In genomic region chr1:22637952-22638445, GRCh38 we compare ENCODE assay signal across 19 cellular contexts. TPM values are rescaled to one million over a fixed set of nuclear protein-coding genes. Genes with fewer than 3 reads are reported as not detected.
DNase-seq lines count a peak whose midpoint lies in the region; ATAC-seq, FAIRE-seq and TF ChIP-seq lines count a peak whose summit lies in the region.
"Had no signal": no experiment of that assay in that cellular context is flagged by ENCODE, and none has a peak within 500 bp of the region (broad histone marks: within the 10 kb centered on the region; RNA-seq: fewer than 3 reads in every experiment).

No MANE protein-coding gene starts in this region.

- no peak overlapping the region for H3K27ac Mint-ChIP-seq in stimulated activated naive B cell treated with anti-CD40 and anti-IgM and Interleukin-4, amounts not matched to agents 10 μg/mL and 1 μg/mL and 100 μg/mL, for 72 hours
- H3K27ac Mint-ChIP-seq in activated T-helper 17 cell treated with anti-CD3 and anti-CD28 coated beads, Interleukin-2, amount 50 U/mL, for 72 hours = no peak overlapping the region

- no peaks in the 10 kb centered on the region for H3K27me3 ChIP-seq in BLaER1 treated with 17β-estradiol and CSF1 and Interleukin-3, amounts not matched to agents 10 nM and 100 nM
- H3K27me3 ChIP-seq in K562 (ENCODE audit: control insufficient read depth in 2 of 2, insufficient read depth in 2 of 2, low read length in 2 of 2) (peaks cover 4 to 37% of the 10 kb centered on the region in 2 experiments; a peak in 3 of 5 replicates), lower lobe of right lung (ENCODE audit: low read depth) (peaks cover 25% of the 10 kb centered on the region), suprapubic skin (peaks cover 42% of the 10 kb centered on the region)
- H3K27me3 ChIP-seq: Peyer's patch had no signal

- H3K27me3 Mint-ChIP-seq in stimulated activated naive B cell treated with anti-CD40 and anti-IgM and Interleukin-4, amounts not matched to agents 10 μg/mL and 1 μg/mL and 100 μg/mL, for 72 hours = peaks cover 40 to 43% of the 10 kb centered on the region in 2 donors
- peaks cover 13% of the 10 kb centered on the region for H3K27me3 Mint-ChIP-seq in activated T-helper 17 cell treated with anti-CD3 and anti-CD28 coated beads, Interleukin-2, amount 50 U/mL, for 72 hours

- DNase-seq in K562 (ENCODE audit: extremely low read depth in 1 of 4, low spot score in 3 of 4) (no peak), lower lobe of right lung (no peak), suprapubic skin (ENCODE audit: low spot score in 2 of 2) (no peak), amniotic stem cell (lab: John Stamatoyannopoulos, UW) (no peak)
- DNase-seq in stimulated activated naive B cell treated with anti-CD40 and anti-IgM and Interleukin-4, amounts not matched to agents 10 μg/mL and 1 μg/mL and 100 μg/mL, for 72 hours = no peak
- DNase-seq: AML-193; DMS79 treated with DMSO at 0.1 percent for 48 hours; KG1; NCI-H1105 treated with DMSO at 0.1 percent for 48 hours; NCI-H1694; NCI-H2081 treated with DMSO at 0.1 percent for 48 hours; NCI-H446 treated with DMSO at 0.1 percent for 48 hours; NK-92 treated with Interleukin-12 subunit alpha and Interleukin-12 subunit beta, amount 100 ng/mL, for 24 hours; Peyer's patch had no signal

- TF ChIP-seq RAD21 in K562 (CRISPR knock-in tag; conservative IDR thresholded peaks at IDR 0.05 in 1 of 2, IDR thresholded peaks at IDR 0.05 in 1 of 2) = no peak

- H2AFZ ChIP-seq in K562 (ENCODE audit: low read depth, low read length) = no peak overlapping the region

- peaks cover 0 to 21% (median 0%) of the 10 kb centered on the region in 11 experiments; a peak in 6 of 22 replicates for H4K20me1 ChIP-seq in BLaER1 treated with 17β-estradiol and CSF1 and Interleukin-3, amounts not matched to agents 10 nM and 100 nM
- H4K20me1 ChIP-seq in K562 (replicated peaks; ENCODE audit: control insufficient read depth, insufficient read depth, low read length) = peaks cover 28% of the 10 kb centered on the region

- ATAC-seq in K562 (no peak), lower lobe of right lung (no peak), GM21360 (IDR thresholded peaks at IDR 0.05; ENCODE audit: unreplicated experiment) (no peak)
- no peak for ATAC-seq in stimulated activated naive B cell treated with anti-CD40 and anti-IgM and Interleukin-4, amounts not matched to agents 10 μg/mL and 1 μg/mL and 100 μg/mL, for 72 hours (replicated peaks)
- ATAC-seq in activated T-helper 17 cell treated with anti-CD3 and anti-CD28 coated beads, Interleukin-2, amount 50 U/mL, for 72 hours (replicated peaks) = no peak

- BruUV-seq in K562 (replicated peaks; lab: Mats Ljungman, UMichigan) = no TSS peak

- FAIRE-seq in K562 (lab: Jason Lieb, UNC) = no peak

- TF ChIP-seq EP300 in K562 (IDR thresholded peaks at IDR 0.05; ENCODE audit: low read length) (no peak), suprapubic skin (IDR thresholded peaks at IDR 0.05) (no peak)

- H3K9me1 ChIP-seq in K562 (ENCODE audit: control insufficient read depth, insufficient read depth, low read length) = no peaks in the 10 kb centered on the region

- TF ChIP-seq CTCF in K562 (IDR thresholded peaks at IDR 0.05 in 2 of 3, conservative IDR thresholded peaks at IDR 0.05 in 1 of 3; ENCODE audit: insufficient read depth in 2 of 3, low read depth in 1 of 3, low read length in 3 of 3) = no peak
- TF ChIP-seq CTCF in lower lobe of right lung (IDR thresholded peaks at IDR 0.05) = no peak
- TF ChIP-seq CTCF in suprapubic skin (IDR thresholded peaks at IDR 0.05) = no peak

- H3K27ac ChIP-seq in BLaER1 treated with 17β-estradiol and CSF1 and Interleukin-3, amounts not matched to agents 10 nM and 100 nM = peak overlapping the region in 6 of 11 experiments; percentile 3 to 77 (median 48); a peak in 8 of 22 replicates
- H3K27ac ChIP-seq in K562 (ENCODE audit: extremely low read depth, low read depth, low read length) = no peak overlapping the region
- peak overlapping the region; percentile 60 for H3K27ac ChIP-seq in lower lobe of right lung
- no peak overlapping the region for H3K27ac ChIP-seq in suprapubic skin

- peaks cover 0 to 19% (median 16%) of the 10 kb centered on the region in 11 experiments; a peak in 20 of 22 replicates for H3K9me3 ChIP-seq in BLaER1 treated with 17β-estradiol and CSF1 and Interleukin-3, amounts not matched to agents 10 nM and 100 nM (replicated peaks in 1 of 11)
- no peaks in the 10 kb centered on the region for H3K9me3 ChIP-seq in K562 (replicated peaks; ENCODE audit: control insufficient read depth, insufficient read depth, low read depth, low read length)
- no peaks in the 10 kb centered on the region for H3K9me3 ChIP-seq in lower lobe of right lung
- H3K9me3 ChIP-seq in suprapubic skin = no peaks in the 10 kb centered on the region
- H3K9me3 ChIP-seq: HAP-1, Peyer's patch had no signal

- peaks cover 58 to 100% (median 69%) of the 10 kb centered on the region in 10 experiments for H3K4me1 ChIP-seq in BLaER1 treated with 17β-estradiol and CSF1 and Interleukin-3, amounts not matched to agents 10 nM and 100 nM
- peaks cover 0 to 10% of the 10 kb centered on the region in 2 experiments; a peak in 3 of 5 replicates for H3K4me1 ChIP-seq in K562 (replicated peaks in 1 of 2; ENCODE audit: control insufficient read depth in 2 of 2, insufficient read depth in 2 of 2, low read length in 2 of 2)
- peaks cover 4% of the 10 kb centered on the region for H3K4me1 ChIP-seq in lower lobe of right lung
- peaks cover 5% of the 10 kb centered on the region for H3K4me1 ChIP-seq in suprapubic skin
- H3K4me1 ChIP-seq: HAP-1, Peyer's patch had no signal

- H3K79me2 ChIP-seq in K562 (ENCODE audit: control insufficient read depth, insufficient read depth, low read length) = no peaks in the 10 kb centered on the region

- CTCF ChIA-PET in K562 (lab: Yijun Ruan, JAX; ENCODE audit: low intra/inter-chr PET ratio) = no interaction called here

- H3K36me3 ChIP-seq in BLaER1 treated with 17β-estradiol and CSF1 and Interleukin-3, amounts not matched to agents 10 nM and 100 nM = peaks cover 0 to 52% (median 0%) of the 10 kb centered on the region in 11 experiments; a peak in 6 of 22 replicates
- H3K36me3 ChIP-seq in K562 (ENCODE audit: control insufficient read depth, insufficient read depth, low read length) (no peaks in the 10 kb centered on the region), lower lobe of right lung (no peaks in the 10 kb centered on the region), suprapubic skin (no peaks in the 10 kb centered on the region)
- H3K36me3 ChIP-seq: HAP-1, Peyer's patch had no signal

- no peaks in the 10 kb centered on the region for H3K36me3 Mint-ChIP-seq in stimulated activated naive B cell treated with anti-CD40 and anti-IgM and Interleukin-4, amounts not matched to agents 10 μg/mL and 1 μg/mL and 100 μg/mL, for 72 hours
- H3K36me3 Mint-ChIP-seq in activated T-helper 17 cell treated with anti-CD3 and anti-CD28 coated beads, Interleukin-2, amount 50 U/mL, for 72 hours (ENCODE audit: low read depth) = no peaks in the 10 kb centered on the region

- no peak overlapping the region for H3K4me3 Mint-ChIP-seq in stimulated activated naive B cell treated with anti-CD40 and anti-IgM and Interleukin-4, amounts not matched to agents 10 μg/mL and 1 μg/mL and 100 μg/mL, for 72 hours
- no peak overlapping the region for H3K4me3 Mint-ChIP-seq in activated T-helper 17 cell treated with anti-CD3 and anti-CD28 coated beads, Interleukin-2, amount 50 U/mL, for 72 hours

- POLR2A ChIA-PET in K562 (lab: Yijun Ruan, JAX) = no interaction called here

- H3K9ac ChIP-seq in BLaER1 treated with 17β-estradiol and CSF1 and Interleukin-3, amounts not matched to agents 10 nM and 100 nM = peak overlapping the region in 4 of 11 experiments; percentile 1 to 88 (median 74); a peak in 6 of 22 replicates
- H3K9ac ChIP-seq in K562 (ENCODE audit: insufficient read depth in 1 of 2, low read depth in 2 of 2, low read length in 2 of 2) = no peak overlapping the region

- intact Hi-C loops in K562 (cut with micrococcal nuclease) (no loop called here), lower lobe of right lung (cut with DNase I) (no loop called here)

- no peak for TF ChIP-seq POLR2A in K562 (conservative IDR thresholded peaks at IDR 0.05)
- no peak for TF ChIP-seq POLR2A in suprapubic skin (IDR thresholded peaks at IDR 0.05)

- in situ Hi-C loops in K562 (cut with MboI) = no loop called here

- peaks cover 5% of the 10 kb centered on the region in 2 donors for H3K4me1 Mint-ChIP-seq in stimulated activated naive B cell treated with anti-CD40 and anti-IgM and Interleukin-4, amounts not matched to agents 10 μg/mL and 1 μg/mL and 100 μg/mL, for 72 hours
- no peaks in the 10 kb centered on the region for H3K4me1 Mint-ChIP-seq in activated T-helper 17 cell treated with anti-CD3 and anti-CD28 coated beads, Interleukin-2, amount 50 U/mL, for 72 hours

- whole genome bisulfite sequencing in K562 (ENCODE audit: insufficient coverage, low coverage, missing lambda C conversion rate) = 3% methylated on average over 2 of the region's 2 CpGs
- 65% methylated on average over 2 of the region's 2 CpGs for WGBS in suprapubic skin

- peak overlapping the region; percentile 47 to 100 (median 77); a peak in 15 of 22 replicates for H3K4me2 ChIP-seq in BLaER1 treated with 17β-estradiol and CSF1 and Interleukin-3, amounts not matched to agents 10 nM and 100 nM
- no peak overlapping the region for H3K4me2 ChIP-seq in K562 (ENCODE audit: insufficient read depth, low read length)

- no peaks in the 10 kb centered on the region for H3K9me3 Mint-ChIP-seq in stimulated activated naive B cell treated with anti-CD40 and anti-IgM and Interleukin-4, amounts not matched to agents 10 μg/mL and 1 μg/mL and 100 μg/mL, for 72 hours
- H3K9me3 Mint-ChIP-seq in activated T-helper 17 cell treated with anti-CD3 and anti-CD28 coated beads, Interleukin-2, amount 50 U/mL, for 72 hours = no peaks in the 10 kb centered on the region

- peak overlapping the region in 4 of 10 experiments; percentile 57 to 90 (median 76); a peak in 6 of 20 replicates for H3K4me3 ChIP-seq in BLaER1 treated with 17β-estradiol and CSF1 and Interleukin-3, amounts not matched to agents 10 nM and 100 nM
- H3K4me3 ChIP-seq in K562 (no peak overlapping the region), lower lobe of right lung (peak overlapping the region; percentile 46), suprapubic skin (peak overlapping the region; percentile 28)
- H3K4me3 ChIP-seq: HAP-1 had no signal

RNA-seq across cellular contexts. Expression of gene C1QA, which starts 1.6 kb away (rescaled TPM):
- total RNA-seq in K562 (2011; cell fraction: chromatin; rRNA removed; ENCODE audit: low replicate concordance) = not detected in 2 replicates
- not detected in 2 replicates for total RNA-seq in K562 (2011; cell fraction: nucleolus; rRNA removed)
- not detected in 2 replicates for total RNA-seq in K562 (2011; cell fraction: nucleoplasm; rRNA removed)
- total RNA-seq in K562 (2014; rRNA removed) = not detected in 2 replicates
- not detected in 2 replicates for total RNA-seq in K562 (2014; rRNA removed; fragmentation: Illumina TruSeq; extraction: Trizol)
- total RNA-seq in K562 (2015; rRNA removed; fragmentation: Illumina TruSeq; extraction: Trizol) = not detected in 2 replicates
- total RNA-seq in K562 (2021) = 0.71 and 0.94 TPM in 2 replicates
- polyA plus RNA-seq in K562 (2011; rRNA removed) = not detected in 2 replicates
- not detected in 2 replicates for polyA plus RNA-seq in K562 (2011; cell fraction: cytosol; rRNA removed)
- polyA plus RNA-seq in K562 (2011; cell fraction: nucleus; rRNA removed) = not detected in 2 replicates
- not detected in 2 replicates for polyA plus RNA-seq in K562 (2012)
- polyA plus RNA-seq in K562 (2014; fragmentation: Illumina TruSeq; extraction: Trizol) = not detected in 2 replicates
- not detected for polyA plus RNA-seq in K562 (2014; fragmentation: Nextera tagmentation; extraction: Ambion mirVana)
- not detected in 2 replicates for polyA plus RNA-seq in K562 (2014; rRNA removed)
- not detected in 2 replicates for polyA minus RNA-seq in K562 (2011; rRNA and poly(A)+ RNA removed)
- not detected in 2 replicates for polyA minus RNA-seq in K562 (2011; cell fraction: cytosol; rRNA and poly(A)+ RNA removed)
- polyA minus RNA-seq in K562 (2011; cell fraction: nucleus; rRNA and poly(A)+ RNA removed) = not detected in 2 replicates
- total RNA-seq in lower lobe of right lung = 935 TPM
- 10 to 100 TPM in 2 of 4 donors, 1 to 10 TPM in 2; 7.2 to 24.3 (median 16.4) TPM for total RNA-seq in suprapubic skin
- not detected for total RNA-seq in activated T-helper 17 cell treated with anti-CD3 and anti-CD28 coated beads, Interleukin-2, amount 50 U/mL, for 72 hours
- total RNA-seq: SK-MEL-5 had no signal

RNA-seq across cellular contexts. Expression of gene C1QC, which starts 5.4 kb away (rescaled TPM):
- not detected in 2 replicates for total RNA-seq in K562 (2011; cell fraction: chromatin; rRNA removed; ENCODE audit: low replicate concordance)
- total RNA-seq in K562 (2011; cell fraction: nucleolus; rRNA removed) = not detected in 2 replicates
- total RNA-seq in K562 (2011; cell fraction: nucleoplasm; rRNA removed) = not detected in 2 replicates
- total RNA-seq in K562 (2014; rRNA removed) (not detected in 2 replicates), K562 (2014; rRNA removed; fragmentation: Illumina TruSeq; extraction: Trizol) (not detected in 2 replicates), K562 (2015; rRNA removed; fragmentation: Illumina TruSeq; extraction: Trizol) (not detected in 2 replicates), K562 (2021) (0.47 and 0.69 TPM in 2 replicates), lower lobe of right lung (800 TPM), suprapubic skin (10 to 100 TPM in 3 of 4 donors, 1 to 10 TPM in 1; 6.5 to 31.9 (median 20.4) TPM)
- polyA plus RNA-seq in K562 (2011; rRNA removed) (not detected in 2 replicates), K562 (2014; fragmentation: Illumina TruSeq; extraction: Trizol) (not detected in 2 replicates), K562 (2014; fragmentation: Nextera tagmentation; extraction: Ambion mirVana) (not detected), K562 (2014; rRNA removed) (not detected in 2 replicates)
- polyA plus RNA-seq in K562 (2011; cell fraction: cytosol; rRNA removed) = not detected in 2 replicates
- polyA plus RNA-seq in K562 (2011; cell fraction: nucleus; rRNA removed) = not detected in 2 replicates
- not detected in 2 replicates for polyA plus RNA-seq in K562 (2012)
- polyA minus RNA-seq in K562 (2011; rRNA and poly(A)+ RNA removed) = not detected in 2 replicates
- polyA minus RNA-seq in K562 (2011; cell fraction: cytosol; rRNA and poly(A)+ RNA removed) = not detected in 2 replicates
- polyA minus RNA-seq in K562 (2011; cell fraction: nucleus; rRNA and poly(A)+ RNA removed) = not detected in 2 replicates
- total RNA-seq in activated T-helper 17 cell treated with anti-CD3 and anti-CD28 coated beads, Interleukin-2, amount 50 U/mL, for 72 hours = not detected
- total RNA-seq: SK-MEL-5 had no signal

RNA-seq across cellular contexts. Expression of gene C1QB, which starts 15.0 kb away (rescaled TPM):
- not detected in 2 replicates for total RNA-seq in K562 (2011; cell fraction: chromatin; rRNA removed; ENCODE audit: low replicate concordance)
- not detected in 2 replicates for total RNA-seq in K562 (2011; cell fraction: nucleolus; rRNA removed)
- total RNA-seq in K562 (2011; cell fraction: nucleoplasm; rRNA removed) = not detected in 2 replicates
- total RNA-seq in K562 (2014; rRNA removed) (not detected in 2 replicates), K562 (2014; rRNA removed; fragmentation: Illumina TruSeq; extraction: Trizol) (not detected in 2 replicates), K562 (2015; rRNA removed; fragmentation: Illumina TruSeq; extraction: Trizol) (not detected in 2 replicates), K562 (2021) (0.51 and 0.55 TPM in 2 replicates), lower lobe of right lung (1,524 TPM), suprapubic skin (10 to 100 TPM; 14.5 to 71.5 (median 33.0) TPM)
- polyA plus RNA-seq in K562 (2011; rRNA removed) (not detected in 2 replicates), K562 (2014; fragmentation: Illumina TruSeq; extraction: Trizol) (not detected in 2 replicates), K562 (2014; fragmentation: Nextera tagmentation; extraction: Ambion mirVana) (not detected), K562 (2014; rRNA removed) (not detected in 2 replicates)
- not detected in 2 replicates for polyA plus RNA-seq in K562 (2011; cell fraction: cytosol; rRNA removed)
- not detected in 2 replicates for polyA plus RNA-seq in K562 (2011; cell fraction: nucleus; rRNA removed)
- polyA plus RNA-seq in K562 (2012) = not detected in 2 replicates
- not detected in 2 replicates for polyA minus RNA-seq in K562 (2011; rRNA and poly(A)+ RNA removed)
- polyA minus RNA-seq in K562 (2011; cell fraction: cytosol; rRNA and poly(A)+ RNA removed) = not detected in 2 replicates
- polyA minus RNA-seq in K562 (2011; cell fraction: nucleus; rRNA and poly(A)+ RNA removed) = not detected in 2 replicates
- total RNA-seq in activated T-helper 17 cell treated with anti-CD3 and anti-CD28 coated beads, Interleukin-2, amount 50 U/mL, for 72 hours = not detected
- total RNA-seq: SK-MEL-5 had no signal

Comparison
In these comparisons a context has a peak if more than half of its experiments do, and no peak if none do; other contexts are left out.
1. H3K27ac ChIP-seq: peak in BLaER1 treated with 17β-estradiol and CSF1 and Interleukin-3, amounts not matched to agents 10 nM and 100 nM (6 of 11) and lower lobe of right lung (single experiment); none in K562 (single experiment) and suprapubic skin (single experiment).
2. RNA of gene C1QA, which starts 1.6 kb away (total RNA-seq): 935 TPM in lower lobe of right lung (single experiment); 7.2 to 24.3 TPM in suprapubic skin, 0.71 to 0.94 TPM in K562 and not detected in activated T-helper 17 cell treated with anti-CD3 and anti-CD28 coated beads, Interleukin-2, amount 50 U/mL, for 72 hours; every median in the first group is over 10 times any median in the second.
3. RNA of gene C1QC, which starts 5.4 kb away (total RNA-seq): 800 TPM in lower lobe of right lung (single experiment); 6.5 to 31.9 TPM in suprapubic skin, 0.47 to 0.69 TPM in K562 and not detected in activated T-helper 17 cell treated with anti-CD3 and anti-CD28 coated beads, Interleukin-2, amount 50 U/mL, for 72 hours; every median in the first group is over 10 times any median in the second.
4. RNA of gene C1QB, which starts 15.0 kb away (total RNA-seq): 1,524 TPM in lower lobe of right lung (single experiment); 14.5 to 71.5 TPM in suprapubic skin, 0.51 to 0.55 TPM in K562 and not detected in activated T-helper 17 cell treated with anti-CD3 and anti-CD28 coated beads, Interleukin-2, amount 50 U/mL, for 72 hours; every median in the first group is over 10 times any median in the second.